In genomic region chr9:133115604-133116345, GRCh38 we compare ENCODE assay signal across 9 cellular contexts. TPM values are rescaled to one million over a fixed set of nuclear protein-coding genes. Genes with fewer than 3 reads are reported as not detected.
DNase-seq lines count a peak whose midpoint lies in the region; ATAC-seq and TF ChIP-seq lines count a peak whose summit lies in the region.
"Had no signal": no experiment of that assay in that cellular context is flagged by ENCODE, and none has a peak within 500 bp of the region (broad histone marks: within the 10 kb centered on the region; RNA-seq: fewer than 3 reads in every experiment).

No MANE protein-coding gene starts in this region.

- H3K27ac Mint-ChIP-seq in endodermal cell (no peak overlapping the region), nephron progenitor cell (no peak overlapping the region)

- no peaks in the 10 kb centered on the region for H3K27me3 ChIP-seq in endodermal cell (ENCODE audit: control insufficient read depth, insufficient read depth, low read length, poor library complexity, severe bottlenecking)

- peak overlapping the region; percentile 38 for H3K27ac ChIP-seq in endodermal cell (ENCODE audit: low read depth, low read length)
- H3K27ac ChIP-seq: neutrophil had no signal

- H3K4me1 ChIP-seq in endodermal cell (ENCODE audit: control insufficient read depth, insufficient read depth, low read length): peaks cover 9% of the 10 kb centered on the region

- peak in 3 of 4 experiments; percentile 21 to 51 (median 29) for DNase-seq in activated CD4-positive, CD25-positive, alpha-beta regulatory T cell (lab: John Stamatoyannopoulos, UW)
- DNase-seq in endodermal cell: no peak
- peak; percentile 43 to 51 for DNase-seq in stimulated activated CD4-positive, alpha-beta T cell treated with anti-CD3 and anti-CD28 coated beads, Interleukin-1b, Interleukin-23, amount 100 ng/mL, for 4 hours (ENCODE audit: low read depth in 2 of 2)
- DNase-seq in HT-29 (ENCODE audit: low spot score): no peak
- DNase-seq in nephron progenitor cell: no peak

- ATAC-seq in GM18520 (IDR thresholded peaks at IDR 0.05; ENCODE audit: unreplicated experiment) (peak; percentile 63), HG02759 (IDR thresholded peaks at IDR 0.05; ENCODE audit: unreplicated experiment) (peak; percentile 63), HG03378 (IDR thresholded peaks at IDR 0.05; ENCODE audit: unreplicated experiment) (no peak)

- no peak overlapping the region for H3K4me3 Mint-ChIP-seq in endodermal cell
- H3K4me3 Mint-ChIP-seq in nephron progenitor cell: no peak overlapping the region

- peaks cover 3% of the 10 kb centered on the region for H3K36me3 Mint-ChIP-seq in endodermal cell (ENCODE audit: low read depth)
- H3K36me3 Mint-ChIP-seq in nephron progenitor cell (ENCODE audit: low read depth): no peaks in the 10 kb centered on the region

- no peaks in the 10 kb centered on the region for H3K9me3 Mint-ChIP-seq in endodermal cell
- no peaks in the 10 kb centered on the region for H3K9me3 Mint-ChIP-seq in nephron progenitor cell

- H3K27me3 Mint-ChIP-seq in endodermal cell (ENCODE audit: insufficient read depth): peaks cover 21% of the 10 kb centered on the region
- H3K27me3 Mint-ChIP-seq in nephron progenitor cell (ENCODE audit: low read depth, poor library complexity): no peaks in the 10 kb centered on the region

- H3K4me1 Mint-ChIP-seq in endodermal cell (peaks cover 10% of the 10 kb centered on the region), nephron progenitor cell (peaks cover 65% of the 10 kb centered on the region)

- H3K36me3 ChIP-seq in endodermal cell (ENCODE audit: control insufficient read depth, insufficient read depth, low read length): no peaks in the 10 kb centered on the region
- H3K36me3 ChIP-seq: neutrophil had no signal

- 92% methylated on average over 20 to 32 of the region's 32 CpGs for WGBS in endodermal cell (ENCODE audit: insufficient coverage in 1 of 2, insufficient read length in 1 of 2), 2 experiments

- TF ChIP-seq CTCF in endodermal cell (conservative IDR thresholded peaks at IDR 0.05) (no peak), nephron progenitor cell (IDR thresholded peaks at IDR 0.05) (no peak)

- no peaks in the 10 kb centered on the region for H3K9me3 ChIP-seq in endodermal cell (ENCODE audit: control insufficient read depth, low read length)
- H3K9me3 ChIP-seq: neutrophil had no signal

- no peak overlapping the region for H3K4me3 ChIP-seq in endodermal cell (ENCODE audit: low read length)

- no peak overlapping the region for H3K9ac ChIP-seq in endodermal cell (ENCODE audit: extremely low read depth, low read length, poor library complexity, severe bottlenecking)

RNA-seq across cellular contexts. Expression of gene RALGDS, which starts 5.3 kb away (rescaled TPM):
- 10 to 100 TPM; 28.0 to 30.7 TPM for total RNA-seq in endodermal cell
- 79.9 TPM for polyA plus RNA-seq in endodermal cell (2013, experiment 1 of 2)
- polyA plus RNA-seq in endodermal cell (2013, experiment 2 of 2): 71.6 TPM
- total RNA-seq in HT-29 (2014; rRNA removed; shearing (Covaris generic)): 95.0 and 102 TPM in 2 replicates

RNA-seq across cellular contexts. Expression of gene GBGT1, which starts 47.9 kb away (rescaled TPM):
- total RNA-seq in endodermal cell: 10 to 100 TPM; 28.2 to 29.1 TPM
- polyA plus RNA-seq in endodermal cell (2013, experiment 1 of 2): 7.5 TPM
- polyA plus RNA-seq in endodermal cell (2013, experiment 2 of 2): 7.8 TPM
- not detected in 2 replicates for total RNA-seq in HT-29 (2014; rRNA removed; shearing (Covaris generic))

RNA-seq across cellular contexts. Expression of gene CEL, which starts 54.0 kb away (rescaled TPM):
- 1 to 10 TPM; 1.7 to 3.3 TPM for total RNA-seq in endodermal cell
- polyA plus RNA-seq in endodermal cell (2013, experiment 1 of 2): 2.8 TPM
- 2.2 TPM for polyA plus RNA-seq in endodermal cell (2013, experiment 2 of 2)
- total RNA-seq in HT-29 (2014; rRNA removed; shearing (Covaris generic)): 0.08 and 0.58 TPM in 2 replicates

Comparison
In these comparisons a context has a peak if more than half of its experiments do, and no peak if none do; other contexts are left out.
1. DNase-seq: peak in activated CD4-positive, CD25-positive, alpha-beta regulatory T cell (3 of 4) and stimulated activated CD4-positive, alpha-beta T cell treated with anti-CD3 and anti-CD28 coated beads, Interleukin-1b, Interleukin-23, amount 100 ng/mL, for 4 hours (2 of 2); none in endodermal cell (single experiment), HT-29 (single experiment) and nephron progenitor cell (single experiment).
2. RNA of gene GBGT1, which starts 47.9 kb away (total RNA-seq): 28.2 to 29.1 TPM in endodermal cell; not detected in HT-29; every median in the first group is over 10 times any median in the second.